In the genomic region with DNA sequence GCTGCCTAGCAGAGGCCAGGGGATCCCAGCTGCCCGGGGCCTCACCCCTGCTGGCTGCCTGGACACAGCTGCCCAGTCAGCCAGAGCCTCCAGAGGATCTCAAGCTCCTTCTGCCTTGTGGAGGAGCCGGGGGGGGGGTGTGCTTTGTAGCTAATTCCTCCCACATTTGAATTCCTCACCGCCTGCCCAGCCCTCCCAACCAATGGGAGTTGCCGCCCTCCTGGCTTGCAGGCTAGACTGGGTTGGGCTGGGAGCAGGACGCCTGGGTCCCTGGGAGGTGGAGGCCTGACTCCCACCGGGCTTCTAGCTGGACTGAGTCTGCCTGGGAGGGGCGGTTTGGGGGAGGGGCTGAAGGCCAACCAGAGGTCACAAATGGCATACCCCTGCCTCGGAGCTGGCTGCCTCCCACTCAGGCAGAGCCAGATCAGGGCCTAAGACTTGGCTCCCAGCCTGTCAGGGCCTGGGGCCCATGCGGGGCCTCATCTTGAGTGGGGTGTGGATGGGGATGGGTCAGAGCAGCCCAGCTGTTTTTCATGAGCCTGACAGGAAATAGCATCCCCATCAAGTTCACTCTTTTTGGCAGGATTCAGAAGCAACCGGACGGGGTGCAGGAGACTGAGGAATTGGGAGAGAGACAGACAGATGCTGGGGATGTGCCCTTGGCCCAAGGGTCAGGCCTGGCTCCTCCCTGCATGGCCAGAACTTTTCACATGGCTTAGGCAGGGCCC, we compare ENCODE assay signal across 12 cellular contexts. TPM values are rescaled to one million over a fixed set of nuclear protein-coding genes. Genes with fewer than 3 reads are reported as not detected.
DNase-seq lines count a peak whose midpoint lies in the region; ATAC-seq and TF ChIP-seq lines count a peak whose summit lies in the region.
"Had no signal": no experiment of that assay in that cellular context is flagged by ENCODE, and none has a peak within 500 bp of the region (broad histone marks: within the 10 kb centered on the region; RNA-seq: fewer than 3 reads in every experiment).

No MANE protein-coding gene starts in this region.

- ATAC-seq in omental fat pad (ENCODE audit: low FRiP score) = peak; percentile 60
- no peak for ATAC-seq in HG02970 (IDR thresholded peaks at IDR 0.05; ENCODE audit: low FRiP score, unreplicated experiment)

- H3K27ac ChIP-seq in SJCRH30 = no peak overlapping the region
- H3K27ac ChIP-seq: VCaP had no signal

- H3K27me3 ChIP-seq in SJCRH30 = no peaks in the 10 kb centered on the region

- no peak overlapping the region for H3K4me3 ChIP-seq in SJCRH30

- H3K36me3 Mint-ChIP-seq in glutamatergic neuron (ENCODE audit: unreplicated experiment) = no peaks in the 10 kb centered on the region

- TF ChIP-seq CTCF in glutamatergic neuron (IDR thresholded peaks at IDR 0.05; ENCODE audit: partially characterized antibody, unreplicated experiment) = no peak
- TF ChIP-seq CTCF in omental fat pad (IDR thresholded peaks at IDR 0.05) = no peak

- peaks cover 4% of the 10 kb centered on the region for H3K9me3 Mint-ChIP-seq in glutamatergic neuron (ENCODE audit: unreplicated experiment)
- H3K9me3 Mint-ChIP-seq: CD4-positive, CD25-positive, alpha-beta regulatory T cell had no signal

- DNase-seq in AG08396 (ENCODE audit: low spot score) (peak; percentile 92), SJCRH30 (peak; percentile 37 to 38), glutamatergic neuron (peak; percentile 80), omental fat pad (ENCODE audit: low spot score) (no peak), NCI-H1092 treated with DMSO at 0.1 percent for 48 hours (lab: John Stamatoyannopoulos, UW) (no peak), cerebellum (ENCODE audit: low spot score) (no peak), DMS153 treated with DMSO at 0.1 percent for 48 hours (lab: John Stamatoyannopoulos, UW; ENCODE audit: unreplicated experiment) (no peak)
- DNase-seq: CD4-positive, CD25-positive, alpha-beta regulatory T cell; Karpas-422 had no signal

- no peaks in the 10 kb centered on the region for H3K9me3 ChIP-seq in SJCRH30 (replicated peaks)

- H3K27me3 Mint-ChIP-seq in glutamatergic neuron (ENCODE audit: unreplicated experiment) = peaks cover 19% of the 10 kb centered on the region
- H3K27me3 Mint-ChIP-seq: activated naive CD8-positive, alpha-beta T cell; CD4-positive, CD25-positive, alpha-beta regulatory T cell had no signal

- H3K4me3 Mint-ChIP-seq in glutamatergic neuron (ENCODE audit: unreplicated experiment) = no peak overlapping the region
- H3K4me3 Mint-ChIP-seq: activated naive CD8-positive, alpha-beta T cell; CD4-positive, CD25-positive, alpha-beta regulatory T cell had no signal

- H3K4me1 ChIP-seq in SJCRH30 = peaks cover 12% of the 10 kb centered on the region

- H3K27ac Mint-ChIP-seq in glutamatergic neuron (ENCODE audit: unreplicated experiment) = peak overlapping the region; percentile 64
- H3K27ac Mint-ChIP-seq: activated naive CD8-positive, alpha-beta T cell had no signal

- H3K36me3 ChIP-seq in SJCRH30 = no peaks in the 10 kb centered on the region

- H3K4me1 Mint-ChIP-seq in glutamatergic neuron (ENCODE audit: low read depth, unreplicated experiment) = peaks cover 14% of the 10 kb centered on the region

RNA-seq across cellular contexts. Expression of gene PDE2A, which starts 29.2 kb away (rescaled TPM):
- 0.15 and 0.24 TPM in 2 replicates for total RNA-seq in SJCRH30 (2014; rRNA removed; shearing (Covaris generic))
- total RNA-seq in glutamatergic neuron (ENCODE audit: unreplicated experiment) = 16.9 TPM
- total RNA-seq in omental fat pad = 100 to 1,000 TPM in 1 of 4 donors, 10 to 100 TPM in 3; 54.0 to 339 (median 84.6) TPM
- 8.4 TPM for total RNA-seq in cerebellum

RNA-seq across cellular contexts. Expression of gene ARAP1, which starts 48.8 kb away (rescaled TPM):
- total RNA-seq in SJCRH30 (2014; rRNA removed; shearing (Covaris generic)) = 19.0 and 22.1 TPM in 2 replicates
- 20.5 TPM for total RNA-seq in glutamatergic neuron (ENCODE audit: unreplicated experiment)
- 100 to 1,000 TPM; 112 to 204 (median 123) TPM for total RNA-seq in omental fat pad
- total RNA-seq in cerebellum = 23.0 TPM

Comparison
In these comparisons a context has a peak if more than half of its experiments do, and no peak if none do; other contexts are left out.
1. DNase-seq: peak in AG08396 (single experiment), SJCRH30 (2 of 2) and glutamatergic neuron (single experiment); none in omental fat pad (single experiment), NCI-H1092 treated with DMSO at 0.1 percent for 48 hours (single experiment), cerebellum (single experiment) and DMS153 treated with DMSO at 0.1 percent for 48 hours (single experiment).